Comparison of ENCODE assay signal across 13 cellular contexts in genomic region chr18:45359275-45360009, GRCh38.
DNase-seq lines count a peak whose midpoint lies in the region; ATAC-seq and TF ChIP-seq lines count a peak whose summit lies in the region.
"Had no signal": no experiment of that assay in that cellular context is flagged by ENCODE, and none has a peak within 500 bp of the region (broad histone marks: within the 10 kb centered on the region; RNA-seq: fewer than 3 reads in every experiment).

No MANE protein-coding gene starts in this region.

- DNase-seq in DMS79 treated with DMSO at 0.1 percent for 48 hours (lab: John Stamatoyannopoulos, UW), result peak; percentile 58
- peak; percentile 54 for DNase-seq in NCI-H2171 treated with DMSO at 0.1 percent for 48 hours (lab: John Stamatoyannopoulos, UW)
- DNase-seq in foreskin keratinocyte, result peak in 1 of 2 donors; percentile 29
- DNase-seq in posterior cingulate gyrus, result peak in 7 of 10 donors; percentile 29 to 90 (median 53)
- no peak for DNase-seq in stimulated activated CD4-positive, alpha-beta T cell treated with anti-CD3 and anti-CD28 coated beads, Interleukin-4, amount 100 ng/mL, for 24 hours
- no peak for DNase-seq in NCI-H510A treated with DMSO at 0.1 percent for 48 hours (lab: John Stamatoyannopoulos, UW)
- no peak for DNase-seq in NCI-H524 treated with DMSO at 0.1 percent for 48 hours (lab: John Stamatoyannopoulos, UW)
- DNase-seq: activated CD8-positive, alpha-beta memory T cell treated with anti-CD3 and anti-CD28 coated beads for 24 hours; PC-3; stimulated activated CD4-positive, alpha-beta T cell treated with anti-CD3 and anti-CD28 coated beads, Interleukin-1b, Interleukin-23, amount 100 ng/mL, for 48 hours had no signal

- no peak overlapping the region for H3K27ac ChIP-seq in foreskin keratinocyte
- H3K27ac ChIP-seq: coronary artery had no signal

- no peak for TF ChIP-seq CTCF in foreskin keratinocyte (conservative IDR thresholded peaks at IDR 0.05)

- intact Hi-C loops in posterior cingulate gyrus (cut with DNase I), result no loop called here

- ATAC-seq in foreskin keratinocyte (peak; percentile 54), HG03378 (IDR thresholded peaks at IDR 0.05; ENCODE audit: unreplicated experiment) (no peak)
- ATAC-seq: PC-3; stimulated activated effector memory CD8-positive, alpha-beta T cell treated with anti-CD3 and anti-CD28 coated beads, Interleukin-12 subunit alpha, Interleukin-12 subunit beta, amount 100 ng/mL, for 72 hours had no signal

- H3K27me3 ChIP-seq in foreskin keratinocyte, result peaks cover 6% of the 10 kb centered on the region

- H3K4me1 ChIP-seq in foreskin keratinocyte, result peaks cover 4% of the 10 kb centered on the region

Comparison
In these comparisons a context has a peak if more than half of its experiments do, and no peak if none do; other contexts are left out.
1. DNase-seq: peak in DMS79 treated with DMSO at 0.1 percent for 48 hours (single experiment), NCI-H2171 treated with DMSO at 0.1 percent for 48 hours (single experiment) and posterior cingulate gyrus (7 of 10); none in stimulated activated CD4-positive, alpha-beta T cell treated with anti-CD3 and anti-CD28 coated beads, Interleukin-4, amount 100 ng/mL, for 24 hours (single experiment), NCI-H510A treated with DMSO at 0.1 percent for 48 hours (single experiment) and NCI-H524 treated with DMSO at 0.1 percent for 48 hours (single experiment).